In genomic region chr12:59444932-59445331, GRCh38 we compare ENCODE assay signal across 10 cellular contexts.
DNase-seq lines count a peak whose midpoint lies in the region; ATAC-seq and TF ChIP-seq lines count a peak whose summit lies in the region.
"Had no signal": no experiment of that assay in that cellular context is flagged by ENCODE, and none has a peak within 500 bp of the region (broad histone marks: within the 10 kb centered on the region; RNA-seq: fewer than 3 reads in every experiment).

No MANE protein-coding gene starts in this region.

- POLR2A ChIA-PET in PC-3 (lab: Charles Lee; ENCODE audit: unreplicated experiment) = no interaction called here

- no peak overlapping the region for H2BK5ac ChIP-seq in neuronal stem cell (ENCODE audit: low read length)

- DNase-seq in AG09309 (ENCODE audit: low read depth) (no peak), EH (ENCODE audit: low read depth) (peak; percentile 45), PC-3 (peak; percentile 17), fibroblast of gingiva (ENCODE audit: low read depth) (peak; percentile 35), ovary (no peak), neuronal stem cell (ENCODE audit: low spot score) (no peak)
- DNase-seq: NCI-H1092 treated with DMSO at 0.1 percent for 48 hours, spleen had no signal

- no peak overlapping the region for H3K4me2 ChIP-seq in PC-3 (ENCODE audit: low read length)
- no peak overlapping the region for H3K4me2 ChIP-seq in neuronal stem cell (ENCODE audit: insufficient read depth, low read length, poor library complexity, severe bottlenecking)

- no peak overlapping the region for H2BK15ac ChIP-seq in neuronal stem cell (ENCODE audit: low read length)

- no peak overlapping the region for H4K91ac ChIP-seq in neuronal stem cell (ENCODE audit: low read depth, low read length, poor library complexity)

- H3F3A ChIP-seq in PC-3 (ENCODE audit: low read length, unreplicated experiment) = no peaks in the 10 kb centered on the region

- CTCF ChIA-PET in PC-3 (lab: Charles Lee) = no interaction called here

- H4K20me1 ChIP-seq in PC-3 (ENCODE audit: low read length) = no peaks in the 10 kb centered on the region

- H2BK120ac ChIP-seq in neuronal stem cell (ENCODE audit: low read depth, low read length) = no peak overlapping the region

- no peaks in the 10 kb centered on the region for H3K9me2 ChIP-seq in PC-3 (replicated peaks; ENCODE audit: low read length)

- no peak overlapping the region for H3K23ac ChIP-seq in neuronal stem cell (ENCODE audit: low read depth, low read length, poor library complexity)

- no peaks in the 10 kb centered on the region for H3K79me2 ChIP-seq in PC-3 (ENCODE audit: low read length)

- intact Hi-C loops in PC-3 (cut with micrococcal nuclease) (no loop called here), ovary (cut with DNase I) (no loop called here)

- H3K9ac ChIP-seq in PC-3 (ENCODE audit: low read length) (no peak overlapping the region), neuronal stem cell (ENCODE audit: low read depth, low read length, poor library complexity) (no peak overlapping the region)

- H3K27ac ChIP-seq in PC-3 (ENCODE audit: low read length) (no peak overlapping the region), ovary (no peak overlapping the region), neuronal stem cell (replicated peaks; ENCODE audit: low read length) (no peak overlapping the region)
- H3K27ac ChIP-seq: spleen had no signal

- no peak overlapping the region for H4K8ac ChIP-seq in neuronal stem cell (ENCODE audit: low read depth, low read length)

- H3K36me3 ChIP-seq in PC-3 (ENCODE audit: low read depth, low read length) = no peaks in the 10 kb centered on the region
- no peaks in the 10 kb centered on the region for H3K36me3 ChIP-seq in ovary
- no peaks in the 10 kb centered on the region for H3K36me3 ChIP-seq in neuronal stem cell (replicated peaks in 1 of 2; ENCODE audit: control insufficient read depth in 2 of 2, insufficient read depth in 2 of 2, low read length in 2 of 2)
- H3K36me3 ChIP-seq: spleen had no signal

- 86 to 95% (median 88%) methylated on average over 1 of the region's 1 CpG for WGBS in ovary, 3 donors
- no CpG with 5 or more reads among the region's 1 CpG for WGBS in neuronal stem cell (ENCODE audit: extremely low coverage in 2 of 2, insufficient read length in 2 of 2, insufficient replicate concordance in 1 of 2), 2 donors

- H3K14ac ChIP-seq in neuronal stem cell (ENCODE audit: low read length) = no peak overlapping the region

- no peak overlapping the region for H2AK5ac ChIP-seq in neuronal stem cell (ENCODE audit: low read depth, low read length)

- H3K4me3 ChIP-seq in AG09309 (ENCODE audit: control insufficient read depth, low read depth, low read length) (no peak overlapping the region), PC-3 (ENCODE audit: low read length) (no peak overlapping the region), ovary (no peak overlapping the region), neuronal stem cell (ENCODE audit: low read length in 2 of 2) (no peak overlapping the region)
- H3K4me3 ChIP-seq: spleen had no signal

- no peak overlapping the region for H2AFZ ChIP-seq in PC-3 (ENCODE audit: low read length)
- H2AFZ ChIP-seq in neuronal stem cell (ENCODE audit: low read length) = no peak overlapping the region

- no peak overlapping the region for H3K18ac ChIP-seq in neuronal stem cell (ENCODE audit: low read length)

- H2BK12ac ChIP-seq in neuronal stem cell (ENCODE audit: low read length) = no peak overlapping the region

- TF ChIP-seq CTCF in AG09309 (IDR thresholded peaks at IDR 0.05; ENCODE audit: control insufficient read depth, insufficient read depth, low read depth, low read length, missing control alignments) (peak; percentile 51), PC-3 (conservative IDR thresholded peaks at IDR 0.05; ENCODE audit: low read depth, low read length) (peak; percentile 43; the same call in 1 of the 2 replicates), ovary (IDR thresholded peaks at IDR 0.05) (no peak)

- H3K27me3 ChIP-seq in PC-3 (ENCODE audit: low read length) (no peaks in the 10 kb centered on the region), ovary (no peaks in the 10 kb centered on the region), neuronal stem cell (ENCODE audit: control insufficient read depth in 3 of 3, insufficient read depth in 3 of 3, low read depth in 1 of 3, low read length in 3 of 3) (no peaks in the 10 kb centered on the region)
- H3K27me3 ChIP-seq: spleen had no signal

- no peak for TF ChIP-seq EP300 in ovary (IDR thresholded peaks at IDR 0.05)

- no TSS peak for BruUV-seq in PC-3 (replicated peaks; lab: Mats Ljungman, UMichigan)

- H3K4ac ChIP-seq in neuronal stem cell (ENCODE audit: low read length) = no peak overlapping the region

- no peaks in the 10 kb centered on the region for H3K9me3 ChIP-seq in PC-3 (ENCODE audit: low read length)
- H3K9me3 ChIP-seq in ovary = no peaks in the 10 kb centered on the region
- H3K9me3 ChIP-seq in neuronal stem cell (replicated peaks in 1 of 2; ENCODE audit: control insufficient read depth in 2 of 2, insufficient read depth in 1 of 2, low read depth in 1 of 2, low read length in 2 of 2) = peaks cover 0 to 2% of the 10 kb centered on the region in 2 donors

- ATAC-seq in PC-3 (no peak; the same call in 1 of the 2 replicates), GM18868 (IDR thresholded peaks at IDR 0.05; ENCODE audit: unreplicated experiment) (no peak), HG02642 (IDR thresholded peaks at IDR 0.05; ENCODE audit: poor library complexity, unreplicated experiment) (no peak)

- no peak for TF ChIP-seq POLR2A in ovary (IDR thresholded peaks at IDR 0.05)

- no peaks in the 10 kb centered on the region for H3K79me1 ChIP-seq in neuronal stem cell (ENCODE audit: low read depth, low read length)

- H3K4me1 ChIP-seq in PC-3 (ENCODE audit: insufficient read depth, low read length) (no peaks in the 10 kb centered on the region), ovary (ENCODE audit: insufficient read depth) (no peaks in the 10 kb centered on the region), neuronal stem cell (ENCODE audit: control insufficient read depth in 2 of 2, insufficient read depth in 1 of 2, low read depth in 1 of 2, low read length in 2 of 2) (no peaks in the 10 kb centered on the region)
- H3K4me1 ChIP-seq: spleen had no signal

Comparison
In these comparisons a context has a peak if more than half of its experiments do, and no peak if none do; other contexts are left out.
1. DNase-seq: peak in EH (single experiment), PC-3 (single experiment) and fibroblast of gingiva (single experiment); none in AG09309 (single experiment), ovary (0 of 5) and neuronal stem cell (single experiment).
2. CTCF ChIP-seq: peak in AG09309 (single experiment) and PC-3 (single experiment); none in ovary (0 of 3).